ENCODE assay signal across 35 cellular contexts in genomic region chr6:46334442-46334841, GRCh38.
"Had no signal": no experiment of that assay in that cellular context is flagged by ENCODE, and none has a peak within 500 bp of the region (broad histone marks: within the 10 kb centered on the region; RNA-seq: fewer than 3 reads in every experiment).

No MANE protein-coding gene starts in this region.

- H3K27ac Mint-ChIP-seq: activated B cell treated with CpG ODN at 0.5 μM for 24 hours; activated CD4-positive, alpha-beta memory T cell treated with anti-CD3 and anti-CD28 coated beads for 36 hours; activated CD4-positive, alpha-beta T cell treated with anti-CD3 and anti-CD28 coated beads, Interleukin-2, amount 10 ng/mL, durations not matched to agents 24 days and 14 days; activated CD8-positive, alpha-beta T cell treated with anti-CD3 and anti-CD28 coated beads for 36 hours; activated naive CD4-positive, alpha-beta T cell treated with anti-CD3 and anti-CD28 coated beads, Interleukin-2, amount 10 ng/mL, durations not matched to agents 7 days and 5 days; activated naive CD4-positive, alpha-beta T cell treated with anti-CD3 and anti-CD28 coated beads, Interleukin-2, amount 50 U/mL, for 24 hours; activated naive CD8-positive, alpha-beta T cell; activated naive CD8-positive, alpha-beta T cell treated with anti-CD3 and anti-CD28 coated beads, Interleukin-2, amount 10 ng/mL, durations not matched to agents 7 days and 5 days; activated naive CD8-positive, alpha-beta T cell treated with anti-CD3 and anti-CD28 coated beads, Interleukin-2, amount 50 U/mL, for 24 hours; activated T-cell treated with anti-CD3 and anti-CD28 coated beads, Interleukin-2, amount 50 U/mL, for 72 hours; activated T-helper 1 cell treated with anti-CD3 and anti-CD28 coated beads, Interleukin-12 subunit alpha, Interleukin-12 subunit beta, Interleukin-2, Interleukin-4 antibody, amounts not matched to agents 30 ng/mL and 10 ng/mL and 1 ng/mL, durations not matched to agents 14 hours and 24 hours and 36 hours; activated T-helper 17 cell treated with anti-CD3 and anti-CD28 coated beads, Interleukin-2, amount 50 U/mL, for 72 hours; T-helper 1 cell treated with Interleukin-12 subunit alpha and Interleukin-12 subunit beta and Interleukin-4 antibody, amounts not matched to agents 30 μg/mL and 1 μg/mL, for 36 hours; T-helper 2 cell treated with Interferon-gamma antibody and Interleukin-4, amounts not matched to agents 5 μg/mL and 100 μg/mL, for 36 hours had no signal

- DNase-seq: activated B cell treated with CpG ODN at 0.5 μM for 24 hours; activated CD4-positive, alpha-beta memory T cell treated with anti-CD3 and anti-CD28 coated beads for 36 hours; activated CD4-positive, alpha-beta T cell treated with anti-CD3 and anti-CD28 coated beads for 4 hours; activated CD4-positive, alpha-beta T cell treated with anti-CD3 and anti-CD28 coated beads, Interleukin-2, amount 10 ng/mL, durations not matched to agents 24 days and 14 days; activated CD4-positive, alpha-beta T cell treated with anti-CD3 and anti-CD28 coated beads, Interleukin-2, amount 50 U/mL, for 1 hour; activated CD4-positive, alpha-beta T cell treated with anti-CD3 and anti-CD28 coated beads, Interleukin-2, amount 50 U/mL, for 4 hours; activated CD4-positive, CD25-positive, alpha-beta regulatory T cell treated with anti-CD3 and anti-CD28 coated beads, Interleukin-2, amount 50 U/mL, for 72 hours; activated CD8-positive, alpha-beta memory T cell treated with anti-CD3 and anti-CD28 coated beads, Interleukin-2, amount 50 U/mL, for 4 hours; activated CD8-positive, alpha-beta T cell treated with anti-CD3 and anti-CD28 coated beads for 36 hours; activated effector memory CD4-positive, alpha-beta T cell treated with anti-CD3 and anti-CD28 coated beads, Interleukin-2, amount 50 U/mL, for 16 hours; activated gamma-delta T cell treated with Interleukin-2 at 50 U/mL for 16 hours; activated naive CD4-positive, alpha-beta T cell; activated naive CD4-positive, alpha-beta T cell treated with anti-CD3 and anti-CD28 coated beads, Interleukin-2, amount 10 ng/mL, durations not matched to agents 7 days and 5 days; activated naive CD8-positive, alpha-beta T cell treated with anti-CD3 and anti-CD28 coated beads, Interleukin-2, amount 10 ng/mL, durations not matched to agents 7 days and 5 days; activated naive CD8-positive, alpha-beta T cell treated with anti-CD3 and anti-CD28 coated beads, Interleukin-2, amount 50 U/mL, for 24 hours; activated T-cell treated with anti-CD3 and anti-CD28 coated beads for 4 hours; activated T-cell treated with anti-CD3 and anti-CD28 coated beads, Interleukin-2, amount 50 U/mL, for 1 hour; activated T-cell treated with anti-CD3 and anti-CD28 coated beads, Interleukin-2, amount 50 U/mL, for 4 hours; activated T-cell treated with anti-CD3 and anti-CD28 coated beads, Interleukin-2, amount 50 U/mL, for 72 hours; amygdala; anterior cingulate cortex; body of pancreas; brain microvascular endothelial cell; central memory CD4-positive, alpha-beta T cell; T-helper 1 cell; T-helper 2 cell; T-helper 9 cell had no signal

- H3K4me3 Mint-ChIP-seq: activated B cell treated with CpG ODN at 0.5 μM for 24 hours; activated CD4-positive, alpha-beta memory T cell treated with anti-CD3 and anti-CD28 coated beads for 36 hours; activated CD4-positive, alpha-beta T cell treated with anti-CD3 and anti-CD28 coated beads, Interleukin-2, amount 10 ng/mL, durations not matched to agents 24 days and 14 days; activated CD8-positive, alpha-beta T cell treated with anti-CD3 and anti-CD28 coated beads for 36 hours; activated naive CD4-positive, alpha-beta T cell treated with anti-CD3 and anti-CD28 coated beads, Interleukin-2, amount 10 ng/mL, durations not matched to agents 7 days and 5 days; activated naive CD4-positive, alpha-beta T cell treated with anti-CD3 and anti-CD28 coated beads, Interleukin-2, amount 50 U/mL, for 24 hours; activated naive CD8-positive, alpha-beta T cell; activated naive CD8-positive, alpha-beta T cell treated with anti-CD3 and anti-CD28 coated beads, Interleukin-2, amount 10 ng/mL, durations not matched to agents 7 days and 5 days; activated naive CD8-positive, alpha-beta T cell treated with anti-CD3 and anti-CD28 coated beads, Interleukin-2, amount 50 U/mL, for 24 hours; activated T-cell treated with anti-CD3 and anti-CD28 coated beads, Interleukin-2, amount 50 U/mL, for 4 hours; activated T-cell treated with anti-CD3 and anti-CD28 coated beads, Interleukin-2, amount 50 U/mL, for 72 hours; activated T-helper 1 cell treated with anti-CD3 and anti-CD28 coated beads, Interleukin-12 subunit alpha, Interleukin-12 subunit beta, Interleukin-2, Interleukin-4 antibody, amounts not matched to agents 30 ng/mL and 10 ng/mL and 1 ng/mL, durations not matched to agents 14 hours and 24 hours and 36 hours; activated T-helper 17 cell treated with anti-CD3 and anti-CD28 coated beads, Interleukin-2, amount 50 U/mL, for 72 hours; T-helper 1 cell treated with Interleukin-12 subunit alpha and Interleukin-12 subunit beta and Interleukin-4 antibody, amounts not matched to agents 30 μg/mL and 1 μg/mL, for 36 hours; T-helper 2 cell treated with Interferon-gamma antibody and Interleukin-4, amounts not matched to agents 5 μg/mL and 100 μg/mL, for 36 hours had no signal

- H3K4me1 Mint-ChIP-seq: activated B cell treated with CpG ODN at 0.5 μM for 24 hours; activated CD4-positive, alpha-beta T cell treated with anti-CD3 and anti-CD28 coated beads, Interleukin-2, amount 10 ng/mL, durations not matched to agents 24 days and 14 days; activated naive CD4-positive, alpha-beta T cell treated with anti-CD3 and anti-CD28 coated beads, Interleukin-2, amount 10 ng/mL, durations not matched to agents 7 days and 5 days; activated naive CD4-positive, alpha-beta T cell treated with anti-CD3 and anti-CD28 coated beads, Interleukin-2, amount 50 U/mL, for 24 hours; activated naive CD8-positive, alpha-beta T cell treated with anti-CD3 and anti-CD28 coated beads, Interleukin-2, amount 10 ng/mL, durations not matched to agents 7 days and 5 days; activated naive CD8-positive, alpha-beta T cell treated with anti-CD3 and anti-CD28 coated beads, Interleukin-2, amount 50 U/mL, for 24 hours; activated T-helper 17 cell treated with anti-CD3 and anti-CD28 coated beads, Interleukin-2, amount 50 U/mL, for 72 hours had no signal

- H3K9me3 Mint-ChIP-seq: activated B cell treated with CpG ODN at 0.5 μM for 24 hours; activated CD4-positive, alpha-beta memory T cell treated with anti-CD3 and anti-CD28 coated beads for 36 hours; activated CD4-positive, alpha-beta T cell treated with anti-CD3 and anti-CD28 coated beads, Interleukin-2, amount 10 ng/mL, durations not matched to agents 24 days and 14 days; activated CD8-positive, alpha-beta T cell treated with anti-CD3 and anti-CD28 coated beads for 36 hours; activated naive CD4-positive, alpha-beta T cell treated with anti-CD3 and anti-CD28 coated beads, Interleukin-2, amount 10 ng/mL, durations not matched to agents 7 days and 5 days; activated naive CD4-positive, alpha-beta T cell treated with anti-CD3 and anti-CD28 coated beads, Interleukin-2, amount 50 U/mL, for 24 hours; activated naive CD8-positive, alpha-beta T cell treated with anti-CD3 and anti-CD28 coated beads, Interleukin-2, amount 10 ng/mL, durations not matched to agents 7 days and 5 days; activated naive CD8-positive, alpha-beta T cell treated with anti-CD3 and anti-CD28 coated beads, Interleukin-2, amount 50 U/mL, for 24 hours; activated T-cell treated with anti-CD3 and anti-CD28 coated beads, Interleukin-2, amount 50 U/mL, for 4 hours; activated T-cell treated with anti-CD3 and anti-CD28 coated beads, Interleukin-2, amount 50 U/mL, for 72 hours; activated T-helper 1 cell treated with anti-CD3 and anti-CD28 coated beads, Interleukin-12 subunit alpha, Interleukin-12 subunit beta, Interleukin-2, Interleukin-4 antibody, amounts not matched to agents 30 ng/mL and 10 ng/mL and 1 ng/mL, durations not matched to agents 14 hours and 24 hours and 36 hours; activated T-helper 17 cell treated with anti-CD3 and anti-CD28 coated beads, Interleukin-2, amount 50 U/mL, for 72 hours; T-helper 1 cell treated with Interleukin-12 subunit alpha and Interleukin-12 subunit beta and Interleukin-4 antibody, amounts not matched to agents 30 μg/mL and 1 μg/mL, for 36 hours; T-helper 2 cell treated with Interferon-gamma antibody and Interleukin-4, amounts not matched to agents 5 μg/mL and 100 μg/mL, for 36 hours had no signal

- H3K36me3 Mint-ChIP-seq: activated CD4-positive, alpha-beta memory T cell treated with anti-CD3 and anti-CD28 coated beads for 36 hours; activated naive CD4-positive, alpha-beta T cell treated with anti-CD3 and anti-CD28 coated beads, Interleukin-2, amount 10 ng/mL, durations not matched to agents 7 days and 5 days; activated naive CD4-positive, alpha-beta T cell treated with anti-CD3 and anti-CD28 coated beads, Interleukin-2, amount 50 U/mL, for 24 hours; activated naive CD8-positive, alpha-beta T cell; activated naive CD8-positive, alpha-beta T cell treated with anti-CD3 and anti-CD28 coated beads, Interleukin-2, amount 10 ng/mL, durations not matched to agents 7 days and 5 days had no signal

- H3K4me1 ChIP-seq: body of pancreas, breast epithelium had no signal

- H3K27ac ChIP-seq: body of pancreas, brain microvascular endothelial cell, breast epithelium, VCaP had no signal

- ATAC-seq: activated CD8-positive, alpha-beta T cell treated with anti-CD3 and anti-CD28 coated beads for 36 hours; activated naive CD8-positive, alpha-beta T cell treated with anti-CD3 and anti-CD28 coated beads, Interleukin-2, amount 50 U/mL, for 24 hours; activated T-cell treated with anti-CD3 and anti-CD28 coated beads, Interleukin-2, amount 50 U/mL, for 4 hours; activated T-cell treated with anti-CD3 and anti-CD28 coated beads, Interleukin-2, amount 50 U/mL, for 72 hours; activated T-helper 17 cell treated with anti-CD3 and anti-CD28 coated beads, Interleukin-2, amount 50 U/mL, for 72 hours; body of pancreas had no signal

- H3K27me3 ChIP-seq: body of pancreas, brain microvascular endothelial cell, breast epithelium had no signal
